37 cellular contexts compared by ENCODE assay signal in the genomic region with DNA sequence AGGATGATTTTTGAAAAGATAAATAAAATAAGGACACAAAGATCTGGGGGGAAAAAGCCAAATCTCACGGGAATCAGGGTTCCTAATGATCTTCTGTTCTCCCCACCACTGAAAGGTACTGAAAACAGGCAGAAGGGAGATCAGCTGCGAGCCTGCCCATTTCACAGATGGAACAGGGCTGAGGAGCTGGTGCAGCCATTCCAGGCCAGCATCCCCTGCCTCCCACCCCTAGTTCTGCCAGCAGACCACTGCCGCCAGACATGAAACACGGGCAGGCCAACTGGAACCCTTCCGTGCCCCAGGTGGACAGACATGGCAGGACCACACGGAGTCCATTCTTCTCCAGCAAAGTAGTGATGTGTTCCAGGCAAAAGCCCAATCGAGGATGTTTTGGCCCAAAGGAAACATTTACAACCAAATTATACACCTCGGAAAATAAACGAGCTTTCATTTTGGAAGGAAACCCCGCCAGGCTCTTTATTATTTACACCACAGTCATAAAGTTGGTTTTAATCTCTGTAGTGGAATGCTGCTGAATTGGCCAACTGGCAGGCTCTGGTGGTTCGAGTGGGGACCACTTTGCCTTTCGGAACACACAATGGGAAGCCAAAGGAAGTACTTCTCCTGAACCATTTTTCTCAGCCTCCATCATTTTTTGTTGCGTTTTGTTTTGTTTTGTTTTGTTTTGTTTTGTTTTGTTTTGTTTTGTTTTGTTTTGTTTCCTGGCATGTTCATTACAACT. TPM values are rescaled to one million over a fixed set of nuclear protein-coding genes. Genes with fewer than 3 reads are reported as not detected.
DNase-seq lines count a peak whose midpoint lies in the region; ATAC-seq, FAIRE-seq and TF ChIP-seq lines count a peak whose summit lies in the region.
"Had no signal": no experiment of that assay in that cellular context is flagged by ENCODE, and none has a peak within 500 bp of the region (broad histone marks: within the 10 kb centered on the region; RNA-seq: fewer than 3 reads in every experiment).

No MANE protein-coding gene starts in this region.

- CTCF ChIA-PET in activated CD4-positive, alpha-beta T cell treated with anti-CD3 and anti-CD28 coated beads for 36 hours (lab: Charles Lee): interaction anchor here (1.5 to 2.7 kb wide), 3 partner anchors 8 to 20 kb away, joined by 3 to 11 read pairs (median 7); no protein-coding TSS in a partner anchor

- peaks cover 4% of the 10 kb centered on the region; the same call in 1 of the 2 replicates for H3K79me2 ChIP-seq in DND-41 (ENCODE audit: insufficient read depth, low read length)
- H3K79me2 ChIP-seq in osteoblast (ENCODE audit: insufficient read depth, low read length): no peaks in the 10 kb centered on the region

- POLR2A ChIA-PET in activated CD4-positive, alpha-beta T cell treated with anti-CD3 and anti-CD28 coated beads for 36 hours (lab: Charles Lee): interaction anchor here (0.5 kb wide), 1 partner anchor 28 kb away, joined by 3 read pairs; the partner anchor contains the start of gene ISM1

- H3K27me3 Mint-ChIP-seq in activated CD4-positive, alpha-beta T cell treated with anti-CD3 and anti-CD28 coated beads for 36 hours: no peaks in the 10 kb centered on the region

- FAIRE-seq in urothelium cell line (lab: Jason Lieb, UNC): no peak
- FAIRE-seq: bronchial epithelial cell, colon, GM19239, kidney had no signal

- H3K4me3 Mint-ChIP-seq in activated CD4-positive, alpha-beta T cell treated with anti-CD3 and anti-CD28 coated beads for 36 hours: no peak overlapping the region
- H3K4me3 Mint-ChIP-seq: activated CD4-positive, alpha-beta memory T cell treated with anti-CD3 and anti-CD28 coated beads, Interleukin-2, amount 10 ng/mL, durations not matched to agents 7 days and 5 days; H9; IgD-negative memory B cell; stimulated activated naive B cell treated with anti-CD40 and anti-IgM and Interleukin-4, amounts not matched to agents 10 μg/mL and 1 μg/mL and 100 μg/mL, for 72 hours; WTC11 had no signal

- H3K27ac Mint-ChIP-seq in activated CD4-positive, alpha-beta T cell treated with anti-CD3 and anti-CD28 coated beads for 36 hours: peak overlapping the region; percentile 94
- H3K27ac Mint-ChIP-seq: activated CD4-positive, alpha-beta memory T cell treated with anti-CD3 and anti-CD28 coated beads, Interleukin-2, amount 10 ng/mL, durations not matched to agents 7 days and 5 days; H9; IgD-negative memory B cell; stimulated activated naive B cell treated with anti-CD40 and anti-IgM and Interleukin-4, amounts not matched to agents 10 μg/mL and 1 μg/mL and 100 μg/mL, for 72 hours; WTC11 had no signal

- TF ChIP-seq CTCF in DND-41 (IDR thresholded peaks at IDR 0.05; ENCODE audit: borderline replicate concordance, extremely low read depth, low read length, poor library complexity, severe bottlenecking) (no peak), osteoblast (IDR thresholded peaks at IDR 0.05; ENCODE audit: extremely low read depth, low read depth, low read length) (no peak)

- H4K20me1 ChIP-seq in DND-41 (ENCODE audit: insufficient read depth, low read length): no peaks in the 10 kb centered on the region
- no peaks in the 10 kb centered on the region for H4K20me1 ChIP-seq in osteoblast (ENCODE audit: insufficient read depth, low read length)

- H3K9me3 ChIP-seq in DND-41 (ENCODE audit: insufficient read depth, low read length, severe bottlenecking): no peaks in the 10 kb centered on the region
- no peaks in the 10 kb centered on the region for H3K9me3 ChIP-seq in adipocyte (ENCODE audit: control insufficient read depth, low read length)
- H3K9me3 ChIP-seq in osteoblast (ENCODE audit: low read depth, low read length): no peaks in the 10 kb centered on the region
- H3K9me3 ChIP-seq: heart left ventricle had no signal

- H3K27ac ChIP-seq in DND-41 (ENCODE audit: low read length) (peak overlapping the region; percentile 88), osteoblast (ENCODE audit: low read depth, low read length) (no peak overlapping the region)
- H3K27ac ChIP-seq: foreskin keratinocyte, heart left ventricle had no signal

- H3K9me3 Mint-ChIP-seq in activated CD4-positive, alpha-beta T cell treated with anti-CD3 and anti-CD28 coated beads for 36 hours (ENCODE audit: low read depth): no peaks in the 10 kb centered on the region
- H3K9me3 Mint-ChIP-seq: activated CD4-positive, alpha-beta memory T cell treated with anti-CD3 and anti-CD28 coated beads, Interleukin-2, amount 10 ng/mL, durations not matched to agents 7 days and 5 days; H9; IgD-negative memory B cell; stimulated activated naive B cell treated with anti-CD40 and anti-IgM and Interleukin-4, amounts not matched to agents 10 μg/mL and 1 μg/mL and 100 μg/mL, for 72 hours had no signal

- peaks cover 51% of the 10 kb centered on the region for H3K4me1 ChIP-seq in DND-41 (ENCODE audit: insufficient read depth, low read length)
- H3K4me1 ChIP-seq in adipocyte (ENCODE audit: control insufficient read depth, insufficient read depth, low read length): peaks cover 28% of the 10 kb centered on the region
- H3K4me1 ChIP-seq in osteoblast (ENCODE audit: insufficient read depth, low read length): peaks cover 8% of the 10 kb centered on the region

- ATAC-seq in activated CD4-positive, alpha-beta T cell treated with anti-CD3 and anti-CD28 coated beads for 36 hours: no peak
- no peak for ATAC-seq in DND-41 (ENCODE audit: insufficient read depth, low read depth)
- ATAC-seq: foreskin keratinocyte; heart left ventricle; Panc1; stimulated activated naive B cell treated with anti-CD40 and anti-IgM and Interleukin-4, amounts not matched to agents 10 μg/mL and 1 μg/mL and 100 μg/mL, for 72 hours; WTC11 had no signal

- no peak overlapping the region for H2AFZ ChIP-seq in DND-41 (ENCODE audit: low read depth, low read length)
- peak overlapping the region; percentile 66 for H2AFZ ChIP-seq in osteoblast (ENCODE audit: low read length)

- H3K4me2 ChIP-seq in DND-41 (ENCODE audit: insufficient read depth, low read length) (peak overlapping the region; percentile 63), osteoblast (ENCODE audit: insufficient read depth, low read length) (peak overlapping the region; percentile 6)

- H3K36me3 Mint-ChIP-seq in activated CD4-positive, alpha-beta T cell treated with anti-CD3 and anti-CD28 coated beads for 36 hours (ENCODE audit: low read depth): no peaks in the 10 kb centered on the region
- H3K36me3 Mint-ChIP-seq: stimulated activated naive B cell treated with anti-CD40 and anti-IgM and Interleukin-4, amounts not matched to agents 10 μg/mL and 1 μg/mL and 100 μg/mL, for 72 hours; WTC11 had no signal

- H3K27me3 ChIP-seq in DND-41 (ENCODE audit: insufficient read depth, low read length, poor library complexity): no peaks in the 10 kb centered on the region
- no peaks in the 10 kb centered on the region for H3K27me3 ChIP-seq in adipocyte (replicated peaks; ENCODE audit: control insufficient read depth, insufficient read depth, low read length)
- no peaks in the 10 kb centered on the region for H3K27me3 ChIP-seq in osteoblast (ENCODE audit: insufficient read depth, low read length)
- H3K27me3 ChIP-seq: foreskin keratinocyte, heart left ventricle had no signal

- peak overlapping the region; percentile 46 for H3K9ac ChIP-seq in DND-41 (ENCODE audit: low read depth, low read length)
- no peak overlapping the region for H3K9ac ChIP-seq in adipocyte (ENCODE audit: low read length)

- intact Hi-C loops in activated CD4-positive, alpha-beta T cell treated with anti-CD3 and anti-CD28 coated beads for 36 hours (cut with DNase I, micrococcal nuclease): loop anchor here (2.0 to 5.0 kb wide), 2 partner anchors 37 to 66 kb away; no protein-coding TSS in a partner anchor

- H3K36me3 ChIP-seq in DND-41 (ENCODE audit: insufficient read depth, low read length) (0 out of 2 replicates have a peak, but pooled peaks cover 3% of the 10 kb centered on the region), adipocyte (ENCODE audit: control insufficient read depth, insufficient read depth, low read length, severe bottlenecking) (no peaks in the 10 kb centered on the region), osteoblast (ENCODE audit: insufficient read depth, low read length) (no peaks in the 10 kb centered on the region)
- H3K36me3 ChIP-seq: heart left ventricle had no signal

- peaks cover 61% of the 10 kb centered on the region for H3K4me1 Mint-ChIP-seq in activated CD4-positive, alpha-beta T cell treated with anti-CD3 and anti-CD28 coated beads for 36 hours

- no peak for DNase-seq in activated CD4-positive, alpha-beta T cell treated with anti-CD3 and anti-CD28 coated beads for 36 hours
- DNase-seq in activated CD4-positive, alpha-beta T cell treated with anti-CD3 and anti-CD28 coated beads for 1 hour: no peak
- DNase-seq in DND-41: no peak
- no peak for DNase-seq in adipocyte (ENCODE audit: low read depth)
- DNase-seq in osteoblast (ENCODE audit: insufficient read length, low spot score, missing footprints): no peak
- DNase-seq in activated gamma-delta T cell treated with Interleukin-2 at 50 U/mL for 16 hours: no peak
- DNase-seq in A172 (ENCODE audit: low spot score): no peak
- DNase-seq in urothelium cell line (ENCODE audit: low spot score): no peak
- DNase-seq: 8988T; activated CD4-positive, alpha-beta memory T cell treated with anti-CD3 and anti-CD28 coated beads, Interleukin-2, amount 10 ng/mL, durations not matched to agents 7 days and 5 days; activated gamma-delta T cell; AML-193; anterior cingulate cortex; COR-L47; DMS53; effector CD4-positive, alpha-beta T cell; erythroblast; foreskin keratinocyte; GF-D8; H9; heart left ventricle; kidney; NCI-H1092; NCI-H1694 treated with DMSO at 0.1 percent for 48 hours; NCI-H510A treated with DMSO at 0.1 percent for 48 hours; posterior cingulate gyrus; SHP77; stimulated activated CD4-positive, alpha-beta T cell treated with anti-CD3 and anti-CD28 coated beads, Interleukin-15, amount 100 ng/mL, for 24 hours; stimulated activated naive B cell treated with anti-CD40 and anti-IgM and Interleukin-4, amounts not matched to agents 10 μg/mL and 1 μg/mL and 100 μg/mL, for 72 hours; T1000 had no signal

- H3K4me3 ChIP-seq in DND-41 (ENCODE audit: low read depth in 1 of 2, low read length in 2 of 2) (peak overlapping the region in 1 of 2 experiments; percentile 3; a peak in 1 of 4 replicates), adipocyte (ENCODE audit: low read length) (peak overlapping the region; percentile 39), osteoblast (ENCODE audit: insufficient read depth, low read length) (no peak overlapping the region)
- H3K4me3 ChIP-seq: heart left ventricle, lung had no signal

RNA-seq across cellular contexts. Expression of gene ISM1, which starts 28.2 kb away (rescaled TPM):
- under 1 TPM; 0.48 to 0.51 TPM for total RNA-seq in activated CD4-positive, alpha-beta T cell treated with anti-CD3 and anti-CD28 coated beads for 36 hours
- total RNA-seq in osteoblast: 4.0 and 8.3 TPM in 2 replicates
- total RNA-seq in A172 (2014; rRNA removed; shearing (Covaris generic)): not detected in 2 replicates
- total RNA-seq: activated CD4-positive, alpha-beta memory T cell treated with anti-CD3 and anti-CD28 coated beads, Interleukin-2, amount 10 ng/mL, durations not matched to agents 7 days and 5 days; bronchial epithelial cell had no signal
